1 cellular context compared by ENCODE assay signal in genomic region chr12:57078519-57079404, GRCh38.
A peak's percentile ranks its signal among the peaks of the same experiment; 100 is the strongest.
TF ChIP-seq lines count a peak whose summit lies in the region.

Gene NEMP1 (minus strand): TSS chr12:57078791. CDS start chr12:57078745, 46 bp downstream.

TF ChIP-seq in K562, 482 proteins besides CTCF, POLR2A, EP300 and RAD21 (continued from another document and continues in another):
- TF ChIP-seq ZNF318 (IDR thresholded peaks at IDR 0.05; ENCODE audit: borderline replicate concordance in 1 of 2, low read depth in 1 of 2) (no peak), ZNF175 (CRISPR knock-in tag; IDR thresholded peaks at IDR 0.05; ENCODE audit: low read depth) (0 out of 2 replicates have a peak, but pooled peaks have one; percentile 42), ZNF511 (CRISPR knock-in tag; IDR thresholded peaks at IDR 0.05) (no peak), KDM4B (IDR thresholded peaks at IDR 0.05; ENCODE audit: borderline replicate concordance in 2 of 2, low read depth in 1 of 2) (no peak), SUPT5H (IDR thresholded peaks at IDR 0.05) (peak; percentile 91), FOXK1 (CRISPR knock-in tag; IDR thresholded peaks at IDR 0.05; ENCODE audit: borderline replicate concordance) (no peak), ESRRB (CRISPR knock-in tag; IDR thresholded peaks at IDR 0.05; ENCODE audit: borderline replicate concordance) (no peak), FOXJ2 (tag; IDR thresholded peaks at IDR 0.05) (peak; percentile 64; the same call in 1 of the 2 replicates), LCOR (CRISPR knock-in tag; IDR thresholded peaks at IDR 0.05) (no peak; the same call in 1 of the 2 replicates), RNF2 (IDR thresholded peaks at IDR 0.05) (peak; percentile 59; the same call in 1 of the 2 replicates), E2F6 (IDR thresholded peaks at IDR 0.05; ENCODE audit: borderline replicate concordance in 1 of 2, extremely low read depth in 1 of 2, insufficient read depth in 1 of 2, insufficient read length in 1 of 2, low read depth in 1 of 2, low read length in 1 of 2, poor library complexity in 1 of 2, severe bottlenecking in 1 of 2) (peak; percentile 95), MCM7 (IDR thresholded peaks at IDR 0.05) (no peak), FOXP4 (CRISPR knock-in tag; IDR thresholded peaks at IDR 0.05; ENCODE audit: borderline replicate concordance) (no peak), RERE (CRISPR knock-in tag; IDR thresholded peaks at IDR 0.05; ENCODE audit: borderline replicate concordance) (no peak), NRF1 (conservative IDR thresholded peaks at IDR 0.05 in 1 of 2, IDR thresholded peaks at IDR 0.05 in 1 of 2) (peak; percentile 59 to 65), NKRF (IDR thresholded peaks at IDR 0.05; ENCODE audit: borderline replicate concordance) (peak; percentile 88; the same call in 1 of the 2 replicates), TCF15 (CRISPR knock-in tag; IDR thresholded peaks at IDR 0.05) (no peak; the same call in 1 of the 2 replicates), MAFK (IDR thresholded peaks at IDR 0.05; ENCODE audit: low read length) (no peak), PURB (CRISPR knock-in tag; IDR thresholded peaks at IDR 0.05; ENCODE audit: low read depth) (no peak), TAF1 (IDR thresholded peaks at IDR 0.05; ENCODE audit: control insufficient read depth, extremely low read depth, insufficient read depth, low read length, severe bottlenecking) (peak; percentile 89), ARNT (IDR thresholded peaks at IDR 0.05) (no peak), PCBP1 (IDR thresholded peaks at IDR 0.05; ENCODE audit: low read depth, low read length, poor library complexity, severe bottlenecking) (peak; percentile 69), CREBBP (IDR thresholded peaks at IDR 0.05; ENCODE audit: low read depth, low read length) (no peak), ZNF780A (CRISPR knock-in tag; IDR thresholded peaks at IDR 0.05) (no peak), HEY1 (CRISPR knock-in tag; IDR thresholded peaks at IDR 0.05; ENCODE audit: borderline replicate concordance) (no peak), ZNF707 (CRISPR knock-in tag; conservative IDR thresholded peaks at IDR 0.05) (no peak), NFYB (IDR thresholded peaks at IDR 0.05; ENCODE audit: extremely low read depth, insufficient read length) (peak; percentile 86), ZNF77 (CRISPR knock-in tag; IDR thresholded peaks at IDR 0.05) (no peak), EP400 (IDR thresholded peaks at IDR 0.05) (peak; percentile 89), CTCFL (IDR thresholded peaks at IDR 0.05; ENCODE audit: borderline replicate concordance, insufficient read depth, low read depth, low read length, poor library complexity, severe bottlenecking) (no peak), RBM17 (IDR thresholded peaks at IDR 0.05; ENCODE audit: borderline replicate concordance, low read depth, low read length) (no peak), KLF1 (tag; IDR thresholded peaks at IDR 0.05) (no peak), CBX1 (IDR thresholded peaks at IDR 0.05; ENCODE audit: low read depth) (0 out of 2 replicates have a peak, but pooled peaks have one; percentile 56), ZNF583 (CRISPR knock-in tag; IDR thresholded peaks at IDR 0.05) (0 out of 2 replicates have a peak, but pooled peaks have one; percentile 59), GATAD2A (IDR thresholded peaks at IDR 0.05) (no peak)
